Comparison of ENCODE assay signal across 23 cellular contexts in genomic region chr7:70356324-70356797, GRCh38.
DNase-seq lines count a peak whose midpoint lies in the region; ATAC-seq lines count a peak whose summit lies in the region.
"Had no signal": no experiment of that assay in that cellular context is flagged by ENCODE, and none has a peak within 500 bp of the region (broad histone marks: within the 10 kb centered on the region; RNA-seq: fewer than 3 reads in every experiment).

No MANE protein-coding gene starts in this region.

- H4K20me1 ChIP-seq in Karpas-422 (ENCODE audit: insufficient read depth, low read depth, low read length), result no peaks in the 10 kb centered on the region

- H3K9ac ChIP-seq in Karpas-422 (ENCODE audit: low read length), result peak overlapping the region; percentile 47

- H3K36me3 ChIP-seq in Karpas-422 (ENCODE audit: insufficient read depth, low read length), result no peaks in the 10 kb centered on the region
- H3K36me3 ChIP-seq: uterus had no signal

- peaks cover 36% of the 10 kb centered on the region for H3K4me1 ChIP-seq in Karpas-422 (ENCODE audit: low read length)
- H3K4me1 ChIP-seq: testis, uterus had no signal

- H3K4me3 ChIP-seq in Karpas-422 (ENCODE audit: low read length), result peak overlapping the region; percentile 46
- H3K4me3 ChIP-seq: smooth muscle cell, testis, uterus had no signal

- H3K9me2 ChIP-seq in Karpas-422 (replicated peaks; ENCODE audit: insufficient read depth, low read length), result no peaks in the 10 kb centered on the region

- no peak overlapping the region for H2AFZ ChIP-seq in Karpas-422 (ENCODE audit: low read length)

- peak overlapping the region; percentile 94 for H3K27ac ChIP-seq in Karpas-422 (ENCODE audit: low read length)
- H3K27ac ChIP-seq: testis, uterus had no signal

- no peaks in the 10 kb centered on the region for H3K79me2 ChIP-seq in Karpas-422 (ENCODE audit: low read length)

- peak; percentile 83 for DNase-seq in DMS153 (lab: John Stamatoyannopoulos, UW)
- DNase-seq in Karpas-422, result no peak
- DNase-seq in NCI-H2227 (lab: John Stamatoyannopoulos, UW; ENCODE audit: unreplicated experiment), result peak; percentile 52
- DNase-seq in left kidney (ENCODE audit: low read depth, low spot score), result peak; percentile 60
- DNase-seq in C1 segment of cervical spinal cord (lab: John Stamatoyannopoulos, UW), result no peak
- DNase-seq: activated CD4-positive, alpha-beta T cell treated with anti-CD3 and anti-CD28 coated beads for 1 hour; activated CD8-positive, alpha-beta memory T cell treated with anti-CD3 and anti-CD28 coated beads for 24 hours; activated naive CD4-positive, alpha-beta T cell treated with Interleukin-2 at 50 U/mL for 16 hours; activated T-cell treated with anti-CD3 and anti-CD28 coated beads, Interleukin-2, amount 50 U/mL, for 24 hours; amniotic stem cell; CD4-positive, alpha-beta T cell; cortex of kidney; endodermal cell; kidney; nucleus accumbens; T-cell; testis; uterus had no signal

- H3K9me3 ChIP-seq in Karpas-422 (ENCODE audit: low read length), result no peaks in the 10 kb centered on the region
- H3K9me3 ChIP-seq: testis, uterus had no signal

- ATAC-seq in HG03565 (IDR thresholded peaks at IDR 0.05; ENCODE audit: unreplicated experiment), result no peak
- ATAC-seq in HG02970 (IDR thresholded peaks at IDR 0.05; ENCODE audit: low FRiP score, unreplicated experiment), result no peak
- ATAC-seq: Panc1; stimulated activated memory B cell treated with anti-CD40 and anti-IgM and Interleukin-4, amounts not matched to agents 10 μg/mL and 1 μg/mL and 100 μg/mL, for 72 hours; T-cell had no signal

- H3K4me2 ChIP-seq in Karpas-422 (ENCODE audit: low read depth, low read length, poor library complexity, severe bottlenecking), result peak overlapping the region; percentile 68
- H3K4me2 ChIP-seq: smooth muscle cell had no signal

- H3K27me3 ChIP-seq in Karpas-422 (ENCODE audit: low read length), result no peaks in the 10 kb centered on the region
- H3K27me3 ChIP-seq: testis, uterus had no signal

Comparison
In these comparisons a context has a peak if more than half of its experiments do, and no peak if none do; other contexts are left out.
1. DNase-seq: peak in DMS153 (single experiment), NCI-H2227 (single experiment) and left kidney (single experiment); none in Karpas-422 (single experiment) and C1 segment of cervical spinal cord (0 of 14).